ENCODE assay signal across 10 cellular contexts in genomic region chr19:18649371-18650047, GRCh38. TPM values are rescaled to one million over a fixed set of nuclear protein-coding genes. Genes with fewer than 3 reads are reported as not detected.
A peak's percentile ranks its signal among the peaks of the same experiment; 100 is the strongest.
DNase-seq lines count a peak whose midpoint lies in the region; ATAC-seq, FAIRE-seq and TF ChIP-seq lines count a peak whose summit lies in the region.
"Had no signal": no experiment of that assay in that cellular context is flagged by ENCODE, and none has a peak within 500 bp of the region (broad histone marks: within the 10 kb centered on the region; RNA-seq: fewer than 3 reads in every experiment).

No MANE protein-coding gene starts in this region.

- H3K27me3 ChIP-seq in H9 (ENCODE audit: insufficient read depth, low read length) = no peaks in the 10 kb centered on the region
- H3K27me3 ChIP-seq in GM12878 (replicated peaks in 1 of 2; ENCODE audit: control insufficient read depth in 2 of 2, insufficient read depth in 2 of 2, low read length in 1 of 2) = no peaks in the 10 kb centered on the region
- H3K27me3 ChIP-seq in smooth muscle cell (ENCODE audit: low read depth) = no peaks in the 10 kb centered on the region

- DNase-seq in H9 (peak; percentile 62), GM12878 (ENCODE audit: low read depth, low spot score) (no peak), kidney (peak; percentile 91), smooth muscle cell (lab: John Stamatoyannopoulos, UW; ENCODE audit: unreplicated experiment) (no peak), A172 (ENCODE audit: low spot score) (no peak), NCI-H1105 treated with DMSO at 0.1 percent for 48 hours (lab: John Stamatoyannopoulos, UW) (no peak)
- no peak for DNase-seq in activated T-cell treated with anti-CD3 and anti-CD28 coated beads, Interleukin-2, amount 50 U/mL, for 72 hours
- DNase-seq: activated naive CD8-positive, alpha-beta T cell treated with anti-CD3 and anti-CD28 coated beads, Interleukin-2, amount 10 ng/mL, durations not matched to agents 7 days and 5 days; NCI-H2029 treated with DMSO at 0.1 percent for 48 hours had no signal

- no peaks in the 10 kb centered on the region for H3K23me2 ChIP-seq in H9 (ENCODE audit: insufficient read length, low read depth, low read length, poor library complexity, severe bottlenecking)

- CTCF ChIA-PET in GM12878 (lab: Yijun Ruan, JAX) = no interaction called here

- H3K4me3 Mint-ChIP-seq in H9 = no peak overlapping the region
- peak overlapping the region in 1 of 2 donors; percentile 31 for H3K4me3 Mint-ChIP-seq in activated T-cell treated with anti-CD3 and anti-CD28 coated beads, Interleukin-2, amount 50 U/mL, for 72 hours
- H3K4me3 Mint-ChIP-seq: activated naive CD8-positive, alpha-beta T cell treated with anti-CD3 and anti-CD28 coated beads, Interleukin-2, amount 10 ng/mL, durations not matched to agents 7 days and 5 days had no signal

- no peak overlapping the region for H2BK20ac ChIP-seq in H9 (ENCODE audit: low read depth, low read length, poor library complexity, severe bottlenecking)

- no peak overlapping the region for H2AK5ac ChIP-seq in H9 (ENCODE audit: insufficient read length, low read length)

- no peaks in the 10 kb centered on the region for H3K79me1 ChIP-seq in H9 (ENCODE audit: insufficient read depth, low read depth, low read length, poor library complexity, severe bottlenecking)

- no TSS peak for BruUV-seq in GM12878 (replicated peaks; lab: Mats Ljungman, UMichigan)

- peaks cover 35 to 51% of the 10 kb centered on the region in 2 experiments for H3K4me1 Mint-ChIP-seq in H9
- H3K4me1 Mint-ChIP-seq in activated T-cell treated with anti-CD3 and anti-CD28 coated beads, Interleukin-2, amount 50 U/mL, for 72 hours (ENCODE audit: low read depth) = peaks cover 24% of the 10 kb centered on the region

- no peaks in the 10 kb centered on the region for H4K20me1 ChIP-seq in H9 (ENCODE audit: control insufficient read depth, insufficient read depth, insufficient read length)
- H4K20me1 ChIP-seq in GM12878 (ENCODE audit: control insufficient read depth, insufficient read depth) = peaks cover 9% of the 10 kb centered on the region; the same call in 1 of the 2 replicates
- H4K20me1 ChIP-seq in smooth muscle cell (ENCODE audit: low read depth) = peaks cover 7% of the 10 kb centered on the region

- peak; percentile 79 for ATAC-seq in GM12878
- ATAC-seq in GM18873 (IDR thresholded peaks at IDR 0.05; ENCODE audit: low FRiP score, unreplicated experiment) = no peak
- ATAC-seq in activated T-cell treated with anti-CD3 and anti-CD28 coated beads, Interleukin-2, amount 50 U/mL, for 72 hours (replicated peaks in 1 of 2) = no peak

- H4K8ac ChIP-seq in H9 (replicated peaks; ENCODE audit: insufficient read length, low read depth, low read length) = no peak overlapping the region

- H3K27ac Mint-ChIP-seq in H9 = peak overlapping the region in 2 of 3 experiments; percentile 44 to 76; a peak in 3 of 7 replicates
- H3K27ac Mint-ChIP-seq in activated T-cell treated with anti-CD3 and anti-CD28 coated beads, Interleukin-2, amount 50 U/mL, for 72 hours = no peak overlapping the region
- H3K27ac Mint-ChIP-seq: activated naive CD8-positive, alpha-beta T cell treated with anti-CD3 and anti-CD28 coated beads, Interleukin-2, amount 10 ng/mL, durations not matched to agents 7 days and 5 days had no signal

- H3K18ac ChIP-seq in H9 (ENCODE audit: insufficient read length, low read depth, low read length) = no peak overlapping the region

- no peak overlapping the region for H2BK120ac ChIP-seq in H9 (ENCODE audit: low read depth, low read length, poor library complexity, severe bottlenecking)

- peaks cover 2% of the 10 kb centered on the region for H3K27me3 Mint-ChIP-seq in H9 (ENCODE audit: low read depth)
- H3K27me3 Mint-ChIP-seq in activated T-cell treated with anti-CD3 and anti-CD28 coated beads, Interleukin-2, amount 50 U/mL, for 72 hours (ENCODE audit: low read depth) = no peaks in the 10 kb centered on the region
- H3K27me3 Mint-ChIP-seq: activated naive CD8-positive, alpha-beta T cell treated with anti-CD3 and anti-CD28 coated beads, Interleukin-2, amount 10 ng/mL, durations not matched to agents 7 days and 5 days had no signal

- H3K36me3 ChIP-seq in GM12878 (ENCODE audit: control insufficient read depth in 2 of 2, insufficient read depth in 2 of 2, low read length in 1 of 2) = no peaks in the 10 kb centered on the region; a peak in 2 of 4 replicates
- no peaks in the 10 kb centered on the region for H3K36me3 ChIP-seq in kidney (ENCODE audit: control insufficient read depth in 1 of 2, insufficient read depth in 2 of 2, low read length in 2 of 2)
- H3K36me3 ChIP-seq in smooth muscle cell (ENCODE audit: low read depth) = no peaks in the 10 kb centered on the region

- intact Hi-C loops in GM12878 (cut with micrococcal nuclease; ENCODE audit: unreplicated experiment) (no loop called here), kidney (cut with DNase I) (no loop called here)

- H3K4ac ChIP-seq in H9 (ENCODE audit: low read depth, low read length) = no peak overlapping the region

- H3F3A ChIP-seq in smooth muscle cell (ENCODE audit: low read depth) = peaks cover 23% of the 10 kb centered on the region

- no peak for TF ChIP-seq RAD21 in GM12878 (IDR thresholded peaks at IDR 0.05; ENCODE audit: insufficient read depth, low read depth, low read length)

- POLR2A ChIA-PET in GM12878 (lab: Charles Lee) = interaction anchor here (0.7 kb wide), 1 partner anchor 11 kb away, joined by 3 read pairs; no protein-coding TSS in a partner anchor

- in situ Hi-C loops in GM12878 (cut with MboI) = no loop called here

- no peak overlapping the region for H2BK5ac ChIP-seq in H9 (ENCODE audit: insufficient read length, low read length)

- TF ChIP-seq POLR2A in GM12878 (IDR thresholded peaks at IDR 0.05; ENCODE audit: low read depth, low read length) = no peak

- H3K27ac ChIP-seq in H9 (ENCODE audit: insufficient read length, low read depth, low read length) = no peak overlapping the region
- no peak overlapping the region for H3K27ac ChIP-seq in GM12878 (ENCODE audit: control insufficient read depth, insufficient read depth)
- peak overlapping the region; percentile 84 to 86 for H3K27ac ChIP-seq in kidney (ENCODE audit: low read depth in 2 of 2, low read length in 2 of 2)
- peak overlapping the region; percentile 95 for H3K27ac ChIP-seq in smooth muscle cell (ENCODE audit: low read depth)

- H2AFZ ChIP-seq in H9 (ENCODE audit: low read length) = no peak overlapping the region
- no peak overlapping the region for H2AFZ ChIP-seq in GM12878 (ENCODE audit: control insufficient read depth, low read depth, low read length)
- no peak overlapping the region for H2AFZ ChIP-seq in smooth muscle cell (ENCODE audit: low read depth)

- FAIRE-seq in GM12878 (lab: Jason Lieb, UNC) = peak; percentile 68
- no peak for FAIRE-seq in kidney (lab: Jason Lieb, UNC)

- H2BK12ac ChIP-seq in H9 (ENCODE audit: insufficient read length, low read depth, low read length) = no peak overlapping the region

- no peaks in the 10 kb centered on the region for H3K79me2 ChIP-seq in H9 (ENCODE audit: insufficient read depth, low read length)
- no peaks in the 10 kb centered on the region; the same call in 1 of the 2 replicates for H3K79me2 ChIP-seq in GM12878 (ENCODE audit: control insufficient read depth, insufficient read depth, low read length)
- peaks cover 11% of the 10 kb centered on the region for H3K79me2 ChIP-seq in smooth muscle cell (ENCODE audit: low read depth)

- no peak overlapping the region for H3K23ac ChIP-seq in H9 (ENCODE audit: insufficient read length, low read depth, low read length)

- H3K9me3 ChIP-seq in H9 (ENCODE audit: control insufficient read depth, low read depth, low read length) (no peaks in the 10 kb centered on the region), GM12878 (replicated peaks; ENCODE audit: control insufficient read depth, insufficient read depth, low read length) (no peaks in the 10 kb centered on the region), kidney (ENCODE audit: control insufficient read depth in 1 of 2, low read length in 2 of 2) (no peaks in the 10 kb centered on the region), smooth muscle cell (replicated peaks; ENCODE audit: low read depth) (no peaks in the 10 kb centered on the region)

- no peaks in the 10 kb centered on the region for H3K9me3 Mint-ChIP-seq in H9
- peaks cover 0 to 3% of the 10 kb centered on the region in 2 donors for H3K9me3 Mint-ChIP-seq in activated T-cell treated with anti-CD3 and anti-CD28 coated beads, Interleukin-2, amount 50 U/mL, for 72 hours
- H3K9me3 Mint-ChIP-seq: activated naive CD8-positive, alpha-beta T cell treated with anti-CD3 and anti-CD28 coated beads, Interleukin-2, amount 10 ng/mL, durations not matched to agents 7 days and 5 days had no signal

- H3K4me2 ChIP-seq in H9 (ENCODE audit: insufficient read depth, insufficient read length, low read length) (no peak overlapping the region), GM12878 (ENCODE audit: control insufficient read depth, insufficient read depth) (peak overlapping the region; percentile 0; the same call in 1 of the 2 replicates), smooth muscle cell (peak overlapping the region; percentile 80)

- H3K14ac ChIP-seq in H9 (ENCODE audit: insufficient read depth, low read length) = no peak overlapping the region

- RAD21 ChIA-PET in GM12878 (lab: Charles Lee; ENCODE audit: unreplicated experiment) = no interaction called here

- no peak for TF ChIP-seq EP300 in GM12878 (IDR thresholded peaks at IDR 0.05; ENCODE audit: borderline replicate concordance in 1 of 2, control insufficient read depth in 1 of 2, low read depth in 2 of 2, low read length in 2 of 2)

- SMC1A ChIA-PET in GM12878 (lab: Charles Lee; ENCODE audit: uncharacterized antibody, unreplicated experiment) = interaction anchor here (0.9 kb wide), 1 partner anchor 62 kb away, joined by 4 read pairs; no protein-coding TSS in a partner anchor

- no peak overlapping the region for H3K56ac ChIP-seq in H9 (ENCODE audit: insufficient read length, low read depth, low read length)

- H4K5ac ChIP-seq in H9 (ENCODE audit: insufficient read length, low read depth, low read length) = no peak overlapping the region

- H3K4me1 ChIP-seq in H9 (ENCODE audit: insufficient read depth, low read length) = no peaks in the 10 kb centered on the region; the same call in 1 of the 2 replicates
- H3K4me1 ChIP-seq in GM12878 (ENCODE audit: control insufficient read depth, insufficient read depth, low read length) = peaks cover 18% of the 10 kb centered on the region
- peaks cover 34 to 43% of the 10 kb centered on the region in 2 donors for H3K4me1 ChIP-seq in kidney (ENCODE audit: control insufficient read depth in 1 of 2, insufficient read depth in 1 of 2, low read depth in 1 of 2, low read length in 2 of 2)
- H3K4me1 ChIP-seq in smooth muscle cell (ENCODE audit: low read depth) = peaks cover 22% of the 10 kb centered on the region

- no peak for TF ChIP-seq CTCF in H9 (conservative IDR thresholded peaks at IDR 0.05)
- TF ChIP-seq CTCF in GM12878 (IDR thresholded peaks at IDR 0.05 in 2 of 3, conservative IDR thresholded peaks at IDR 0.05 in 1 of 3; ENCODE audit: control insufficient read depth in 2 of 3, extremely low read depth in 1 of 3, insufficient read depth in 1 of 3, low read depth in 3 of 3, low read length in 3 of 3) = no peak
- no peak for TF ChIP-seq CTCF in kidney (IDR thresholded peaks at IDR 0.05; ENCODE audit: borderline replicate concordance, extremely low read depth, insufficient read depth)
- TF ChIP-seq CTCF in smooth muscle cell (IDR thresholded peaks at IDR 0.05; ENCODE audit: borderline replicate concordance, insufficient read depth, poor library complexity, severe bottlenecking) = no peak

- H4K91ac ChIP-seq in H9 (ENCODE audit: insufficient read length, low read depth, low read length) = no peak overlapping the region

- H3K36me3 Mint-ChIP-seq in H9 (ENCODE audit: insufficient read depth in 1 of 3, low read depth in 3 of 3) = peaks cover 0 to 2% (median 2%) of the 10 kb centered on the region in 3 experiments; a peak in 1 of 7 replicates
- peaks cover 0 to 1% of the 10 kb centered on the region in 2 donors for H3K36me3 Mint-ChIP-seq in activated T-cell treated with anti-CD3 and anti-CD28 coated beads, Interleukin-2, amount 50 U/mL, for 72 hours (ENCODE audit: insufficient read depth in 2 of 2)

- no peak overlapping the region for H3T11ph ChIP-seq in H9 (ENCODE audit: low read length)

- no peak overlapping the region; the same call in 1 of the 2 replicates for H3K4me3 ChIP-seq in GM12878
- peak overlapping the region in 1 of 2 donors; percentile 24 for H3K4me3 ChIP-seq in kidney (ENCODE audit: low read length in 2 of 2)
- no peak overlapping the region for H3K4me3 ChIP-seq in smooth muscle cell

- H2BK15ac ChIP-seq in H9 (ENCODE audit: low read depth, low read length) = no peak overlapping the region

- H3K9ac ChIP-seq in H9 (ENCODE audit: extremely low read depth, insufficient read length, low read length) (no peak overlapping the region), GM12878 (ENCODE audit: control insufficient read depth, insufficient read depth, low read length) (no peak overlapping the region), kidney (ENCODE audit: low read length in 2 of 2) (peak overlapping the region in 1 of 2 donors; percentile 37), smooth muscle cell (ENCODE audit: low read depth) (peak overlapping the region; percentile 79)

- no CpG with 5 or more reads among the region's 27 CpGs for WGBS in H9 (ENCODE audit: extremely low coverage, insufficient read length, low lambda C conversion rate)
- 76% methylated on average over 27 of the region's 27 CpGs for WGBS in GM12878 (ENCODE audit: insufficient coverage, insufficient replicate concordance, low lambda C conversion rate, missing lambda C conversion rate)
- 46% methylated on average over 27 of the region's 27 CpGs for WGBS in smooth muscle cell (ENCODE audit: low lambda C conversion rate)

RNA-seq across cellular contexts. Expression of gene KLHL26, which starts 12.7 kb away (rescaled TPM):
- total RNA-seq in H9 (2021) (9.8 and 10.7 TPM in 2 replicates), GM12878 (2014; rRNA removed) (3.6 and 5.6 TPM in 2 replicates), GM12878 (2014; rRNA removed; fragmentation: Illumina TruSeq; extraction: Trizol) (0.98 and 1.5 TPM in 2 replicates), GM12878 (2021) (12.9 and 14.6 TPM in 2 replicates), kidney (16.1 TPM), smooth muscle cell (3.9 and 5.6 TPM in 2 replicates)
- 5.7 and 6.7 TPM in 2 replicates for total RNA-seq in GM12878 (2013; cell fraction: nucleolus; rRNA removed)
- polyA plus RNA-seq in GM12878 (2011; ENCODE audit: low read depth) = 1.0 TPM
- polyA plus RNA-seq in GM12878 (2011; rRNA removed) (1.0 and 1.2 TPM in 2 replicates), GM12878 (2014; fragmentation: Illumina TruSeq; extraction: Trizol) (0.74 and 1.9 TPM in 2 replicates), GM12878 (2014; fragmentation: Nextera tagmentation; extraction: Ambion mirVana) (under 1 TPM; 0.18 to 0.35 TPM), GM12878 (2014; rRNA removed) (3.9 and 5.1 TPM in 2 replicates), GM12878 (2016; fragmentation: Nextera tagmentation; extraction: Ambion mirVana) (1 to 10 TPM; 8.0 to 8.1 TPM), kidney (ENCODE audit: insufficient read depth, low read depth, low replicate concordance) (5.6 TPM), smooth muscle cell (7.6 and 8.7 TPM in 2 replicates)
- 1.9 and 2.0 TPM in 2 replicates for polyA plus RNA-seq in GM12878 (2011; cell fraction: cytosol; rRNA removed)
- polyA plus RNA-seq in GM12878 (2011; cell fraction: nucleus; rRNA removed) = 5.8 and 8.9 TPM in 2 replicates
- polyA plus RNA-seq in GM12878 (2012) = 3.5 and 4.5 TPM in 2 replicates
- polyA minus RNA-seq in GM12878 (2011; rRNA and poly(A)+ RNA removed) = 4.6 and 5.2 TPM in 2 replicates
- 2.5 and 5.2 TPM in 2 replicates for polyA minus RNA-seq in GM12878 (2011; cell fraction: cytosol; rRNA and poly(A)+ RNA removed)
- polyA minus RNA-seq in GM12878 (2011; cell fraction: nucleus; rRNA and poly(A)+ RNA removed) = 1.6 and 3.1 TPM in 2 replicates
- total RNA-seq in A172 (2014; rRNA removed; shearing (Covaris generic)) = 2.5 and 5.3 TPM in 2 replicates
- total RNA-seq in activated T-cell treated with anti-CD3 and anti-CD28 coated beads, Interleukin-2, amount 50 U/mL, for 72 hours = 10 to 100 TPM; 10.1 to 11.1 TPM

RNA-seq across cellular contexts. Expression of gene CRTC1, which starts 34.0 kb away (rescaled TPM):
- total RNA-seq in H9 (2021) (19.0 and 19.1 TPM in 2 replicates), GM12878 (2014; rRNA removed) (0.82 and 1.3 TPM in 2 replicates), GM12878 (2014; rRNA removed; fragmentation: Illumina TruSeq; extraction: Trizol) (0.28 and 0.31 TPM in 2 replicates), GM12878 (2021) (3.5 and 4.6 TPM in 2 replicates), kidney (26.8 TPM), smooth muscle cell (1.0 and 1.6 TPM in 2 replicates)
- 6.6 and 7.9 TPM in 2 replicates for total RNA-seq in GM12878 (2013; cell fraction: nucleolus; rRNA removed)
- polyA plus RNA-seq in GM12878 (2011; ENCODE audit: low read depth) = 0.39 TPM
- polyA plus RNA-seq in GM12878 (2011; rRNA removed) (0.37 and 0.50 TPM in 2 replicates), GM12878 (2014; fragmentation: Illumina TruSeq; extraction: Trizol) (0.65 and 0.78 TPM in 2 replicates), GM12878 (2014; fragmentation: Nextera tagmentation; extraction: Ambion mirVana) (under 1 TPM in 1 of 2 experiments, not detected in 1; 0.02 TPM), GM12878 (2014; rRNA removed) (2.5 and 2.6 TPM in 2 replicates), GM12878 (2016; fragmentation: Nextera tagmentation; extraction: Ambion mirVana) (1 to 10 TPM; 1.1 TPM), kidney (ENCODE audit: insufficient read depth, low read depth, low replicate concordance) (10.9 TPM), smooth muscle cell (3.1 and 3.5 TPM in 2 replicates)
- polyA plus RNA-seq in GM12878 (2011; cell fraction: cytosol; rRNA removed) = 0.37 and 1.1 TPM in 2 replicates
- 10.9 and 15.4 TPM in 2 replicates for polyA plus RNA-seq in GM12878 (2011; cell fraction: nucleus; rRNA removed)
- 2.2 and 2.5 TPM in 2 replicates for polyA plus RNA-seq in GM12878 (2012)
- 0.29 and 0.93 TPM in 2 replicates for polyA minus RNA-seq in GM12878 (2011; rRNA and poly(A)+ RNA removed)
- polyA minus RNA-seq in GM12878 (2011; cell fraction: cytosol; rRNA and poly(A)+ RNA removed) = 1.1 and 1.5 TPM in 2 replicates
- polyA minus RNA-seq in GM12878 (2011; cell fraction: nucleus; rRNA and poly(A)+ RNA removed) = 1.8 and 3.9 TPM in 2 replicates
- 0.98 and 1.4 TPM in 2 replicates for total RNA-seq in A172 (2014; rRNA removed; shearing (Covaris generic))
- total RNA-seq in activated T-cell treated with anti-CD3 and anti-CD28 coated beads, Interleukin-2, amount 50 U/mL, for 72 hours = 1 to 10 TPM; 7.1 to 7.3 TPM

RNA-seq across cellular contexts. Expression of gene TMEM59L, which starts 36.8 kb away (rescaled TPM):
- total RNA-seq in H9 (2021) = 11.2 and 12.0 TPM in 2 replicates
- total RNA-seq in GM12878 (2013; cell fraction: nucleolus; rRNA removed) = not detected in 2 replicates
- total RNA-seq in GM12878 (2014; rRNA removed) = 0.06 TPM in 1 of 2 replicates, not detected in the other
- total RNA-seq in GM12878 (2014; rRNA removed; fragmentation: Illumina TruSeq; extraction: Trizol) = not detected in 2 replicates
- not detected in 2 replicates for total RNA-seq in GM12878 (2021)
- not detected for polyA plus RNA-seq in GM12878 (2011; ENCODE audit: low read depth)
- not detected in 2 replicates for polyA plus RNA-seq in GM12878 (2011; rRNA removed)
- not detected in 2 replicates for polyA plus RNA-seq in GM12878 (2011; cell fraction: cytosol; rRNA removed)
- 0.15 and 0.27 TPM in 2 replicates for polyA plus RNA-seq in GM12878 (2011; cell fraction: nucleus; rRNA removed)
- polyA plus RNA-seq in GM12878 (2012) = 0.09 TPM in 1 of 2 replicates, not detected in the other
- polyA plus RNA-seq in GM12878 (2014; fragmentation: Illumina TruSeq; extraction: Trizol) = not detected in 2 replicates
- polyA plus RNA-seq in GM12878 (2014; fragmentation: Nextera tagmentation; extraction: Ambion mirVana) = not detected
- polyA plus RNA-seq in GM12878 (2014; rRNA removed) = not detected in 2 replicates
- not detected for polyA plus RNA-seq in GM12878 (2016; fragmentation: Nextera tagmentation; extraction: Ambion mirVana)
- polyA minus RNA-seq in GM12878 (2011; rRNA and poly(A)+ RNA removed) = not detected in 2 replicates
- polyA minus RNA-seq in GM12878 (2011; cell fraction: cytosol; rRNA and poly(A)+ RNA removed) = not detected in 2 replicates
- not detected in 2 replicates for polyA minus RNA-seq in GM12878 (2011; cell fraction: nucleus; rRNA and poly(A)+ RNA removed)
- total RNA-seq in kidney = 5.9 TPM
- polyA plus RNA-seq in kidney (ENCODE audit: insufficient read depth, low read depth, low replicate concordance) = 1.5 TPM
- 4.4 and 5.0 TPM in 2 replicates for total RNA-seq in smooth muscle cell
- polyA plus RNA-seq in smooth muscle cell = 31.7 and 42.0 TPM in 2 replicates
- 5.2 and 5.4 TPM in 2 replicates for total RNA-seq in A172 (2014; rRNA removed; shearing (Covaris generic))
- 1 to 10 TPM in 1 of 2 donors, under 1 TPM in 1; 0.49 to 2.0 TPM for total RNA-seq in activated T-cell treated with anti-CD3 and anti-CD28 coated beads, Interleukin-2, amount 50 U/mL, for 72 hours

RNA-seq across cellular contexts. Expression of gene CRLF1, which starts 42.9 kb away (rescaled TPM):
- total RNA-seq in H9 (2021) (13.9 and 16.2 TPM in 2 replicates), GM12878 (2014; rRNA removed) (not detected in 2 replicates), GM12878 (2014; rRNA removed; fragmentation: Illumina TruSeq; extraction: Trizol) (not detected in 2 replicates), GM12878 (2021) (0.33 and 0.43 TPM in 2 replicates), kidney (28.9 TPM), smooth muscle cell (196 and 221 TPM in 2 replicates)
- not detected in 2 replicates for total RNA-seq in GM12878 (2013; cell fraction: nucleolus; rRNA removed)
- 1.8 TPM for polyA plus RNA-seq in GM12878 (2011; ENCODE audit: low read depth)
- polyA plus RNA-seq in GM12878 (2011; rRNA removed) (not detected in 2 replicates), GM12878 (2014; fragmentation: Illumina TruSeq; extraction: Trizol) (not detected in 2 replicates), GM12878 (2014; fragmentation: Nextera tagmentation; extraction: Ambion mirVana) (under 1 TPM; 0.35 to 0.76 TPM), GM12878 (2014; rRNA removed) (0.10 TPM in 1 of 2 replicates, not detected in the other), GM12878 (2016; fragmentation: Nextera tagmentation; extraction: Ambion mirVana) (1 to 10 TPM in 1 of 2 experiments, under 1 TPM in 1; 0.63 to 1.2 TPM), kidney (ENCODE audit: insufficient read depth, low read depth, low replicate concordance) (6.6 TPM), smooth muscle cell (715 and 1,048 TPM in 2 replicates)
- 0.10 and 0.27 TPM in 2 replicates for polyA plus RNA-seq in GM12878 (2011; cell fraction: cytosol; rRNA removed)
- polyA plus RNA-seq in GM12878 (2011; cell fraction: nucleus; rRNA removed) = 0.51 and 0.72 TPM in 2 replicates
- 2.3 and 3.3 TPM in 2 replicates for polyA plus RNA-seq in GM12878 (2012)
- not detected in 2 replicates for polyA minus RNA-seq in GM12878 (2011; rRNA and poly(A)+ RNA removed)
- not detected in 2 replicates for polyA minus RNA-seq in GM12878 (2011; cell fraction: cytosol; rRNA and poly(A)+ RNA removed)
- polyA minus RNA-seq in GM12878 (2011; cell fraction: nucleus; rRNA and poly(A)+ RNA removed) = not detected in 2 replicates
- total RNA-seq in A172 (2014; rRNA removed; shearing (Covaris generic)) = 29.3 and 55.9 TPM in 2 replicates
- total RNA-seq in activated T-cell treated with anti-CD3 and anti-CD28 coated beads, Interleukin-2, amount 50 U/mL, for 72 hours = not detected
- total RNA-seq: activated naive CD8-positive, alpha-beta T cell treated with anti-CD3 and anti-CD28 coated beads, Interleukin-2, amount 10 ng/mL, durations not matched to agents 7 days and 5 days had no signal

Comparison
In these comparisons a context has a peak if more than half of its experiments do, and no peak if none do; other contexts are left out.
1. DNase-seq: peak in H9 (single experiment) and kidney (single experiment); none in GM12878 (single experiment), smooth muscle cell (single experiment), A172 (single experiment), activated T-cell treated with anti-CD3 and anti-CD28 coated beads, Interleukin-2, amount 50 U/mL, for 72 hours (0 of 2) and NCI-H1105 treated with DMSO at 0.1 percent for 48 hours (single experiment).
2. H3K27ac ChIP-seq: peak in kidney (2 of 2) and smooth muscle cell (single experiment); none in H9 (single experiment) and GM12878 (single experiment).